In genomic region chr19:42076375-42076944, GRCh38 we compare ENCODE assay signal across 8 cellular contexts. TPM values are rescaled to one million over a fixed set of nuclear protein-coding genes. Genes with fewer than 3 reads are reported as not detected.
DNase-seq lines count a peak whose midpoint lies in the region; ATAC-seq and TF ChIP-seq lines count a peak whose summit lies in the region.

No MANE protein-coding gene starts in this region.

- H3K4me1 ChIP-seq in Caco-2 (peaks cover 13% of the 10 kb centered on the region), Panc1 (ENCODE audit: control insufficient read depth, insufficient read depth, low read length) (no peaks in the 10 kb centered on the region; the same call in 1 of the 2 replicates), muscle layer of colon (ENCODE audit: insufficient read depth, low read length) (peaks cover 15% of the 10 kb centered on the region)

- H3K9me3 ChIP-seq in Caco-2: no peaks in the 10 kb centered on the region
- H3K9me3 ChIP-seq in Panc1 (ENCODE audit: control insufficient read depth, insufficient read depth, low read depth, low read length): no peaks in the 10 kb centered on the region
- no peaks in the 10 kb centered on the region for H3K9me3 ChIP-seq in muscle layer of colon (ENCODE audit: low read length)

- intact Hi-C loops in Caco-2 (cut with micrococcal nuclease; ENCODE audit: unreplicated experiment): loop anchor here (5.0 kb wide), 1 partner anchor 194 kb away; the partner anchor contains the start of gene ARHGEF1
- intact Hi-C loops in Panc1 (cut with micrococcal nuclease; ENCODE audit: unreplicated experiment): no loop called here

- DNase-seq in Caco-2 (peak in 1 of 2 experiments; percentile 64), Panc1 (ENCODE audit: low read depth, low spot score) (no peak), choroid plexus epithelial cell (ENCODE audit: low read depth) (no peak), G401 (ENCODE audit: low spot score) (no peak), erythroblast (lab: John Stamatoyannopoulos, UW) (no peak)

- no peaks in the 10 kb centered on the region for H3K9me3 Mint-ChIP-seq in Caco-2 (ENCODE audit: unreplicated experiment)

- peak overlapping the region; percentile 92 for H3K4me3 Mint-ChIP-seq in Caco-2 (ENCODE audit: unreplicated experiment)

- POLR2A ChIA-PET in Caco-2 (lab: Charles Lee): interaction anchor here (0.6 to 1.6 kb wide), 8 partner anchors 23 to 713 kb away, joined by 3 to 8 read pairs (median 4); partner anchors contain the start of gene RABAC1
- POLR2A ChIA-PET in Panc1 (lab: Charles Lee): interaction anchor here (0.5 to 1.1 kb wide), 2 partner anchors 23 to 79 kb away, joined by 3 to 6 read pairs; no protein-coding TSS in a partner anchor

- peak overlapping the region; percentile 91 for H3K27ac ChIP-seq in Panc1 (ENCODE audit: low read length)
- H3K27ac ChIP-seq in muscle layer of colon (ENCODE audit: low read depth, low read length): peak overlapping the region; percentile 98
- H3K27ac ChIP-seq in temporal lobe (ENCODE audit: low read depth, low read length): peak overlapping the region; percentile 33

- H3K27ac Mint-ChIP-seq in Caco-2 (ENCODE audit: unreplicated experiment): peak overlapping the region; percentile 99

- no peak for TF ChIP-seq POLR2A in erythroblast (IDR thresholded peaks at IDR 0.05; ENCODE audit: low read length)

- peaks cover 43% of the 10 kb centered on the region for H3K36me3 Mint-ChIP-seq in Caco-2 (ENCODE audit: insufficient read depth, unreplicated experiment)

- in situ Hi-C loops in Panc1 (cut with HindIII; ENCODE audit: low pct_unique_long_range_greater_than_20kb, low sequenced_read_pairs) (no loop called here), G401 (cut with HindIII; ENCODE audit: low sequenced_read_pairs) (no loop called here)

- H3K27me3 ChIP-seq in Caco-2 (replicated peaks; ENCODE audit: control insufficient read depth, insufficient read depth, low read length) (no peaks in the 10 kb centered on the region), Panc1 (ENCODE audit: control insufficient read depth, insufficient read depth, low read length) (no peaks in the 10 kb centered on the region), muscle layer of colon (ENCODE audit: control insufficient read depth in 1 of 2, insufficient read depth in 2 of 2, low read length in 2 of 2) (no peaks in the 10 kb centered on the region)

- peaks cover 23% of the 10 kb centered on the region for H3K4me1 Mint-ChIP-seq in Caco-2 (ENCODE audit: low read depth, unreplicated experiment)

- H3K9ac ChIP-seq in muscle layer of colon (ENCODE audit: low read length): peak overlapping the region; percentile 90

- ATAC-seq in Panc1 (no peak; the same call in 1 of the 2 replicates), GM19455 (IDR thresholded peaks at IDR 0.05; ENCODE audit: unreplicated experiment) (no peak)

- TF ChIP-seq CTCF in Caco-2 (IDR thresholded peaks at IDR 0.05; ENCODE audit: insufficient read depth in 1 of 2, low read depth in 1 of 2, low read length in 1 of 2, severe bottlenecking in 1 of 2, unreplicated experiment in 1 of 2): no peak
- TF ChIP-seq CTCF in Panc1 (IDR thresholded peaks at IDR 0.05): no peak
- TF ChIP-seq CTCF in choroid plexus epithelial cell (conservative IDR thresholded peaks at IDR 0.05; ENCODE audit: low read depth, low read length): no peak

- BruUV-seq in Caco-2 (replicated peaks; lab: Mats Ljungman, UMichigan): no TSS peak
- no TSS peak for BruUV-seq in Panc1 (replicated peaks; lab: Mats Ljungman, UMichigan)

- peak overlapping the region; percentile 92 for H3K4me3 ChIP-seq in Caco-2 (ENCODE audit: low read depth, low read length)
- peak overlapping the region; percentile 77 to 92 for H3K4me3 ChIP-seq in Panc1 (ENCODE audit: low read depth in 2 of 2, low read length in 2 of 2)
- peak overlapping the region; percentile 77 for H3K4me3 ChIP-seq in choroid plexus epithelial cell (ENCODE audit: low read depth, low read length)
- H3K4me3 ChIP-seq in muscle layer of colon (ENCODE audit: low read depth in 1 of 2, low read length in 2 of 2): peak overlapping the region; percentile 82 to 88

- H3K36me3 ChIP-seq in Caco-2 (ENCODE audit: control insufficient read depth, insufficient read depth, low read length): peaks cover 5% of the 10 kb centered on the region
- peaks cover 2% of the 10 kb centered on the region; the same call in 1 of the 2 replicates for H3K36me3 ChIP-seq in Panc1 (ENCODE audit: control insufficient read depth, insufficient read depth, low read length)
- peaks cover 8% of the 10 kb centered on the region for H3K36me3 ChIP-seq in muscle layer of colon (ENCODE audit: insufficient read depth, low read length)

- CTCF ChIA-PET in Caco-2 (lab: Charles Lee) (interaction anchor here (1.0 kb wide), 3 partner anchors 41 to 370 kb away, joined by 3 to 6 read pairs (median 4); no protein-coding TSS in a partner anchor), Panc1 (lab: Charles Lee) (interaction anchor here (0.5 to 0.9 kb wide), 2 partner anchors 37 to 76 kb away, joined by 3 to 9 read pairs; no protein-coding TSS in a partner anchor)

- H3K27me3 Mint-ChIP-seq in Caco-2 (ENCODE audit: insufficient read depth, unreplicated experiment): no peaks in the 10 kb centered on the region

RNA-seq across cellular contexts. Expression of gene ZNF574, which starts 0.5 kb away (rescaled TPM):
- total RNA-seq in Caco-2 (2022) (22.4 and 22.7 TPM in 2 replicates), Panc1 (2021; ENCODE audit: unreplicated experiment) (15.7 TPM), temporal lobe (9.8 TPM)
- polyA plus RNA-seq in Panc1 (2012; ENCODE audit: insufficient read length): 16.9 TPM
- total RNA-seq in G401 (2014; rRNA removed; shearing (Covaris generic)): 22.4 and 22.7 TPM in 2 replicates

RNA-seq across cellular contexts. Expression of gene GRIK5, which starts 6.5 kb away (rescaled TPM):
- total RNA-seq in Caco-2 (2022) (0.30 and 0.48 TPM in 2 replicates), Panc1 (2021; ENCODE audit: unreplicated experiment) (0.62 TPM), temporal lobe (37.1 TPM)
- polyA plus RNA-seq in Panc1 (2012; ENCODE audit: insufficient read length): 0.28 TPM
- total RNA-seq in G401 (2014; rRNA removed; shearing (Covaris generic)): 0.49 and 1.1 TPM in 2 replicates

RNA-seq across cellular contexts. Expression of gene POU2F2, which starts 55.8 kb away (rescaled TPM):
- total RNA-seq in Caco-2 (2022) (0.95 and 1.5 TPM in 2 replicates), Panc1 (2021; ENCODE audit: unreplicated experiment) (0.10 TPM), temporal lobe (4.9 TPM)
- polyA plus RNA-seq in Panc1 (2012; ENCODE audit: insufficient read length): 0.22 TPM
- total RNA-seq in G401 (2014; rRNA removed; shearing (Covaris generic)): not detected in 2 replicates

Comparison
In these comparisons a context has a peak if more than half of its experiments do, and no peak if none do; other contexts are left out.
1. H3K27ac ChIP-seq: peak in every context shown above with its lines; median percentile 98 in muscle layer of colon; 91 in Panc1; 33 in temporal lobe.
2. RNA of gene GRIK5, which starts 6.5 kb away (total RNA-seq): 37.1 TPM in temporal lobe (single experiment); 0.49 to 1.1 TPM in G401, 0.62 TPM in Panc1 (single experiment) and 0.30 to 0.48 TPM in Caco-2; every median in the first group is over 10 times any median in the second.
3. Peak in every context shown above with its lines, with median percentiles within 50 percentile points of each other: H3K4me3 ChIP-seq.